Comparison of ENCODE assay signal across 8 cellular contexts in genomic region chrX:152637649-152638442, GRCh38. TPM values are rescaled to one million over a fixed set of nuclear protein-coding genes. Genes with fewer than 3 reads are reported as not detected.
DNase-seq lines count a peak whose midpoint lies in the region; ATAC-seq, FAIRE-seq and TF ChIP-seq lines count a peak whose summit lies in the region.
"Had no signal": no experiment of that assay in that cellular context is flagged by ENCODE, and none has a peak within 500 bp of the region (broad histone marks: within the 10 kb centered on the region; RNA-seq: fewer than 3 reads in every experiment).

Gene GABRQ, plus strand, starts transcription at chrX:152637895. Its CDS starts 308 bp downstream, at chrX:152638203.

- no peak for TF ChIP-seq POLR2A in lower leg skin (IDR thresholded peaks at IDR 0.05)

- 29% methylated on average over 57 of the region's 64 CpGs; no CpG with 5 or more reads in 1 of the 2 donors for WGBS in lower leg skin, 2 donors

- H3K4me2 ChIP-seq in neural cell (ENCODE audit: low read length), result no peak within 1 kb of the TSS

- DNase-seq in HS-5 (ENCODE audit: low read depth) (peak; percentile 19), NCI-H2227 (lab: John Stamatoyannopoulos, UW; ENCODE audit: unreplicated experiment) (peak; percentile 94), bronchial epithelial cell (ENCODE audit: low read depth) (peak; percentile 7), EL (no peak), lower leg skin (ENCODE audit: low spot score in 2 of 2) (no peak)

- H3K79me2 ChIP-seq in neural cell (replicated peaks; ENCODE audit: insufficient read depth, low read length), result no peaks in the 10 kb centered on the region

- H3K36me3 ChIP-seq in bronchial epithelial cell (ENCODE audit: control insufficient read depth, insufficient read depth, low read length), result no peaks in the 10 kb centered on the region
- H3K36me3 ChIP-seq in neural cell (ENCODE audit: insufficient read depth, low read length), result no peaks in the 10 kb centered on the region

- H3F3A ChIP-seq in neural cell (ENCODE audit: insufficient read depth, low read length, poor library complexity, severe bottlenecking), result no peaks in the 10 kb centered on the region

- H3K4me3 ChIP-seq in bronchial epithelial cell (ENCODE audit: low read depth, low read length) (no peak within 1 kb of the TSS), neural cell (ENCODE audit: low read length) (peak within 1 kb of the TSS; percentile 66), lower leg skin (ENCODE audit: low read depth, poor library complexity, severe bottlenecking) (no peak within 1 kb of the TSS)

- H3K9ac ChIP-seq in neural cell (ENCODE audit: low read length), result peak within 1 kb of the TSS; percentile 39

- intact Hi-C loops in lower leg skin (cut with DNase I; ENCODE audit: low total_unique reads), result loop anchor here (5.0 to 10.0 kb wide), 2 partner anchors 813 to 886 kb away; no protein-coding TSS in a partner anchor

- H3K27me3 ChIP-seq in bronchial epithelial cell (ENCODE audit: control insufficient read depth, insufficient read depth, low read length), result peaks cover 4% of the 10 kb centered on the region
- H3K27me3 ChIP-seq in neural cell (ENCODE audit: insufficient read depth, low read depth, low read length), result peaks cover 7% of the 10 kb centered on the region

- FAIRE-seq in bronchial epithelial cell (lab: Jason Lieb, UNC), result no peak
- FAIRE-seq: endometrium had no signal

- no peak for TF ChIP-seq EP300 in neural cell (conservative IDR thresholded peaks at IDR 0.05; ENCODE audit: poor library complexity, severe bottlenecking)

- TF ChIP-seq CTCF in bronchial epithelial cell (IDR thresholded peaks at IDR 0.05; ENCODE audit: insufficient read depth, low read length, severe bottlenecking) (no peak), neural cell (IDR thresholded peaks at IDR 0.05; ENCODE audit: poor library complexity, severe bottlenecking) (no peak), lower leg skin (IDR thresholded peaks at IDR 0.05) (no peak)

- H4K20me1 ChIP-seq in neural cell (ENCODE audit: insufficient read depth), result no peaks in the 10 kb centered on the region

- no peaks in the 10 kb centered on the region for H3K9me2 ChIP-seq in neural cell (ENCODE audit: insufficient read depth, low read length)

- no peaks in the 10 kb centered on the region for H3K9me3 ChIP-seq in neural cell (ENCODE audit: low read length)

- no peak within 1 kb of the TSS for H2AFZ ChIP-seq in neural cell (ENCODE audit: low read depth, low read length)

- no peak for ATAC-seq in HG03280 (IDR thresholded peaks at IDR 0.05; ENCODE audit: unreplicated experiment)

- TF ChIP-seq RAD21 in neural cell (conservative IDR thresholded peaks at IDR 0.05), result no peak

- no peak within 1 kb of the TSS for H3K27ac ChIP-seq in neural cell (ENCODE audit: low read length)

TF ChIP-seq in neural cell, 6 proteins besides CTCF, POLR2A, EP300 and RAD21:
- TF ChIP-seq POLR2AphosphoS5 (IDR thresholded peaks at IDR 0.05) (peak; percentile 22), SMC3 (conservative IDR thresholded peaks at IDR 0.05; ENCODE audit: poor library complexity) (no peak), TAF1 (IDR thresholded peaks at IDR 0.05; ENCODE audit: low read depth) (peak; percentile 49)

RNA-seq across cellular contexts. Expression of gene GABRQ, which starts in this region (rescaled TPM):
- under 0.01 and 0.13 TPM in 2 replicates for total RNA-seq in bronchial epithelial cell
- polyA plus RNA-seq in neural cell, result 1.0 and 1.2 TPM in 2 replicates
- polyA minus RNA-seq in neural cell, result 3.2 and 4.3 TPM in 2 replicates
- under 1 TPM; 0.13 to 0.32 (median 0.20) TPM for total RNA-seq in lower leg skin

Comparison
In these comparisons a context has a peak if more than half of its experiments do, and no peak if none do; other contexts are left out.
1. Peak in DNase-seq in bronchial epithelial cell; RNA of the gene not detected or under 1 TPM.
2. DNase-seq: peak in HS-5 (single experiment) and NCI-H2227 (single experiment); none in EL (single experiment) and lower leg skin (0 of 2).